Comparison of ENCODE assay signal across 8 cellular contexts in the genomic region with DNA sequence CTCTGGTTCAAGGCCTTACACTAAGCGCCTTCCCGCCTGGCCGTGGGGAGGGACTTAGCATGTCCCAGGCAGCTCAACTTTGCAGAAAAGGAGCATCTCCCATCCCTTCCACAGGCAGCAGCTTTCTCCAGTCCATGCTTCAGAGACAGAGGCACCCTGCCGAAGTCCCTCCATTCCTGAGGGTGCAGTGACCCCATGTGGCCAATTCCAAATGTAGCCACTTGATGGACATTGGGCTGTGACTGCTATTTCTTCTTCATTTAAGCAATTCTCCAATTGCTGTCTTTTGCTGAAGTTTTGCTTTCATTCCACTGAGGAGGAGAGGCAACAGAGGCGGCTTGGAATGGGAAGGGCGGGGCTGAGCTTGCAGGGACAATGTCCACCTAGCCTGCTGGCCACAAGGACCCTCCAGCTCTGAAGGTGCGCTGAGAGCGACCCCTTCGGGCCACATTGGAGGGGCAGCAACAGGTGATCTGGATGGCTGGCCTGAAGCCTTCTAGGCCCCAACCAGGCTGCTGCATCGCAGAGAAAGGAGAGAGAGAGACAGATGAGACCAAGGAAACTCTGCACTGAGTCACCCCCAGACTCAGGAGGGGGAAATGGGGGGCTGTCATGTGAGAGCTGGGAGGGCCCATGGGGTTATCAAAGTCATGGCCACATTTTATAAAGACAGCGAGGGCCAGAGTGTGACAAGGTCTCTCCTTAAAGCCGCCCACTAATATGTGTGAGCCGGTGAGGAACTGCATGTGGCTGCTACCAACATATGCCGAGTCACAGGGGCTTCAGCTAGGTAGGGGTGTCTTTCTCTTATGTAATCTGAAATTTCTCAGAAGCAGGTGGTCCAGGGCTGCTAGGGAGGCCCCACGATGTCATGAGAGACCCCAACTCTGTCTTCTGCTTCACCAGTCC.
DNase-seq lines count a peak whose midpoint lies in the region; ATAC-seq and TF ChIP-seq lines count a peak whose summit lies in the region.

No MANE protein-coding gene starts in this region.

- H3K4me1 ChIP-seq in HAP-1 (0 out of 2 replicates have a peak, but pooled peaks cover 5% of the 10 kb centered on the region), stomach (no peaks in the 10 kb centered on the region)

- WGBS in stomach, 5 donors: 58 to 77% (median 64%) methylated on average over 15 of the region's 15 CpGs

- no peak for TF ChIP-seq POLR2A in stomach (IDR thresholded peaks at IDR 0.05)

- H3K4me3 ChIP-seq in HAP-1: no peak overlapping the region
- no peak overlapping the region for H3K4me3 ChIP-seq in cardiac fibroblast (replicated peaks in 1 of 2; ENCODE audit: low read depth in 2 of 2, low read length in 2 of 2)
- no peak overlapping the region for H3K4me3 ChIP-seq in stomach

- no peak overlapping the region for H3K27ac ChIP-seq in stomach

- TF ChIP-seq EP300 in stomach (IDR thresholded peaks at IDR 0.05): no peak

- H3K36me3 ChIP-seq in HAP-1 (replicated peaks): no peaks in the 10 kb centered on the region
- no peaks in the 10 kb centered on the region for H3K36me3 ChIP-seq in stomach

- DNase-seq in Caki2 (ENCODE audit: low read depth) (peak; percentile 65), HAP-1 (ENCODE audit: low spot score in 2 of 2) (peak; percentile 36 to 71), NOMO-1 treated with DMSO at 0.1 percent for 48 hours (lab: John Stamatoyannopoulos, UW; ENCODE audit: unreplicated experiment) (peak; percentile 59), cardiac fibroblast (ENCODE audit: low read depth in 2 of 2) (peak; percentile 75 to 76), islet precursor cell (peak; percentile 84), stomach (peak; percentile 60)

- in situ Hi-C loops in Caki2 (cut with HindIII; ENCODE audit: low pct_unique_long_range_greater_than_20kb, low sequenced_read_pairs) (no loop called here), HAP-1 (cut with MboI; ENCODE audit: low sequenced_read_pairs) (loop anchor here (5.0 kb wide), 1 partner anchor 121 kb away; no protein-coding TSS in a partner anchor)

- intact Hi-C loops in stomach (cut with DNase I; ENCODE audit: low total_unique reads): loop anchor here (5.0 kb wide), 1 partner anchor 121 kb away; no protein-coding TSS in a partner anchor

- no peak for ATAC-seq in GM18907 (IDR thresholded peaks at IDR 0.05; ENCODE audit: unreplicated experiment)
- no peak for ATAC-seq in GM21619 (IDR thresholded peaks at IDR 0.05; ENCODE audit: unreplicated experiment)

- TF ChIP-seq CTCF in cardiac fibroblast (IDR thresholded peaks at IDR 0.05; ENCODE audit: low read depth, low read length): peak; percentile 55
- peak in 5 of 7 experiments; percentile 32 to 64 (median 56) for TF ChIP-seq CTCF in stomach (IDR thresholded peaks at IDR 0.05)

- no peaks in the 10 kb centered on the region for H3K27me3 ChIP-seq in HAP-1 (ENCODE audit: low read depth)
- H3K27me3 ChIP-seq in stomach: peaks cover 0 to 6% (median 0%) of the 10 kb centered on the region in 3 donors

- peaks cover 8% of the 10 kb centered on the region for H3K9me3 ChIP-seq in HAP-1
- no peaks in the 10 kb centered on the region for H3K9me3 ChIP-seq in stomach
